In genomic region chr14:22929104-22929847, GRCh38 we compare ENCODE assay signal across 8 cellular contexts. TPM values are rescaled to one million over a fixed set of nuclear protein-coding genes. Genes with fewer than 3 reads are reported as not detected.
DNase-seq lines count a peak whose midpoint lies in the region; ATAC-seq and TF ChIP-seq lines count a peak whose summit lies in the region.

Gene PRMT5 (minus strand): TSS chr14:22929376. CDS start chr14:22929361, 15 bp downstream.

- intact Hi-C loops in lower lobe of right lung (cut with DNase I), result no loop called here

- DNase-seq in COLO668 (lab: John Stamatoyannopoulos, UW; ENCODE audit: unreplicated experiment), result peak; percentile 99
- peak; percentile 91 for DNase-seq in GM20000 (ENCODE audit: low spot score)
- DNase-seq in HS-5 (ENCODE audit: low read depth), result peak; percentile 99
- DNase-seq in NK-92 (lab: John Stamatoyannopoulos, UW; ENCODE audit: unreplicated experiment), result peak; percentile 91
- peak; percentile 89 to 96 for DNase-seq in activated CD8-positive, alpha-beta memory T cell treated with anti-CD3 and anti-CD28 coated beads for 1 hour (ENCODE audit: extremely low read depth in 1 of 2, low read depth in 1 of 2)
- DNase-seq in effector CD8-positive, alpha-beta T cell (lab: John Stamatoyannopoulos, UW), result peak; percentile 100
- DNase-seq in lower lobe of right lung, result peak; percentile 99
- peak; percentile 91 to 98 (median 96) for DNase-seq in stimulated activated CD4-positive, alpha-beta T cell treated with anti-CD3 and anti-CD28 coated beads, TNF-alpha, amount 100 ng/mL, for 24 hours (ENCODE audit: low read depth in 3 of 3)

- peak within 1 kb of the TSS; percentile 89 for H3K27ac ChIP-seq in lower lobe of right lung

- H3K4me3 ChIP-seq in lower lobe of right lung, result peak within 1 kb of the TSS; percentile 91

- H3K27me3 ChIP-seq in lower lobe of right lung (ENCODE audit: low read depth), result no peaks in the 10 kb centered on the region

- peaks cover 33% of the 10 kb centered on the region for H3K36me3 ChIP-seq in lower lobe of right lung

- peaks cover 28% of the 10 kb centered on the region for H3K4me1 ChIP-seq in lower lobe of right lung

- ATAC-seq in lower lobe of right lung, result peak; percentile 98 to 99

- no peak for TF ChIP-seq CTCF in GM20000 (IDR thresholded peaks at IDR 0.05; ENCODE audit: extremely low read depth, missing control alignments)
- no peak for TF ChIP-seq CTCF in lower lobe of right lung (IDR thresholded peaks at IDR 0.05)

- H3K9me3 ChIP-seq in lower lobe of right lung, result no peaks in the 10 kb centered on the region

RNA-seq across cellular contexts. Expression of gene PRMT5, which starts in this region (rescaled TPM):
- total RNA-seq in lower lobe of right lung, result 37.3 TPM

Comparison
In these comparisons a context has a peak if more than half of its experiments do, and no peak if none do; other contexts are left out.
1. Peak in every context shown above with its lines: DNase-seq, ATAC-seq, H3K4me3 ChIP-seq and H3K27ac ChIP-seq.